Comparison of ENCODE assay signal across 1 cellular context in genomic region chr20:21303061-21303871, GRCh38.
A peak's percentile ranks its signal among the peaks of the same experiment; 100 is the strongest.
TF ChIP-seq lines count a peak whose summit lies in the region.

TSS of gene XRN2 (plus strand) at chr20:21303331. CDS start at chr20:21303399, 68 bp downstream.

TF ChIP-seq in HEK293, 187 proteins besides CTCF, POLR2A, EP300 and RAD21 (continued from another document and continues in another):
- TF ChIP-seq ZNF26 (tag by site-specific recombination; IDR thresholded peaks at IDR 0.05) (no peak), KLF7 (tag by site-specific recombination; IDR thresholded peaks at IDR 0.05; ENCODE audit: borderline replicate concordance) (no peak), ZNF707 (tag by site-specific recombination; IDR thresholded peaks at IDR 0.05) (no peak), ZNF639 (tag by site-specific recombination; IDR thresholded peaks at IDR 0.05) (peak; percentile 55; the same call in 1 of the 2 replicates), ZNF239 (tag by site-specific recombination; IDR thresholded peaks at IDR 0.05) (no peak), FEZF1 (tag by site-specific recombination; IDR thresholded peaks at IDR 0.05) (no peak; the same call in 1 of the 2 replicates), BCL11A (tag by site-specific recombination; IDR thresholded peaks at IDR 0.05; ENCODE audit: low read depth) (no peak), ZNF174 (tag by site-specific recombination; IDR thresholded peaks at IDR 0.05) (no peak), ZNF169 (tag by site-specific recombination; IDR thresholded peaks at IDR 0.05) (no peak), ZNF350 (tag by site-specific recombination; IDR thresholded peaks at IDR 0.05) (no peak), GLIS2 (tag by site-specific recombination; IDR thresholded peaks at IDR 0.05) (peak; percentile 81), SP2 (tag by site-specific recombination; IDR thresholded peaks at IDR 0.05) (peak; percentile 88), ZNF548 (tag by site-specific recombination; IDR thresholded peaks at IDR 0.05) (no peak), ZNF274 (IDR thresholded peaks at IDR 0.05; ENCODE audit: low read length) (no peak), ZNF274 (tag by site-specific recombination; IDR thresholded peaks at IDR 0.05; ENCODE audit: borderline replicate concordance) (no peak), ZNF112 (tag by site-specific recombination; IDR thresholded peaks at IDR 0.05) (no peak), ZNF514 (tag by site-specific recombination; IDR thresholded peaks at IDR 0.05) (no peak), ZNF677 (tag by site-specific recombination; IDR thresholded peaks at IDR 0.05) (0 out of 2 replicates have a peak, but pooled peaks have one; percentile 18), ZNF19 (tag by site-specific recombination; IDR thresholded peaks at IDR 0.05; ENCODE audit: low read depth) (no peak), ZBTB26 (tag by site-specific recombination; optimal IDR thresholded peaks at IDR 0.05) (peak; percentile 91), ZNF335 (tag by site-specific recombination; conservative IDR thresholded peaks at IDR 0.05) (peak; percentile 73), ZNF2 (tag by site-specific recombination; IDR thresholded peaks at IDR 0.05) (0 out of 2 replicates have a peak, but pooled peaks have one; percentile 41), ZNF549 (tag by site-specific recombination; IDR thresholded peaks at IDR 0.05) (no peak), ATF2 (tag by site-specific recombination; IDR thresholded peaks at IDR 0.05; ENCODE audit: low read depth) (peak; percentile 98), ZNF404 (tag by site-specific recombination; IDR thresholded peaks at IDR 0.05) (no peak), ZNF449 (tag by site-specific recombination; IDR thresholded peaks at IDR 0.05) (no peak; the same call in 1 of the 2 replicates), ZNF16 (tag by site-specific recombination; IDR thresholded peaks at IDR 0.05; ENCODE audit: low read depth) (no peak), ZNF791 (tag by site-specific recombination; IDR thresholded peaks at IDR 0.05) (no peak), ZNF114 (tag by site-specific recombination; IDR thresholded peaks at IDR 0.05) (no peak), MYNN (tag by site-specific recombination; IDR thresholded peaks at IDR 0.05; ENCODE audit: borderline replicate concordance) (no peak), ZNF529 (tag by site-specific recombination; IDR thresholded peaks at IDR 0.05; ENCODE audit: insufficient replicate concordance) (no peak), ZEB2 (tag by site-specific recombination; IDR thresholded peaks at IDR 0.05) (peak; percentile 70; the same call in 1 of the 2 replicates), ZNF785 (tag by site-specific recombination; IDR thresholded peaks at IDR 0.05) (no peak), RBAK (tag by site-specific recombination; IDR thresholded peaks at IDR 0.05) (no peak), ZNF146 (tag by site-specific recombination; IDR thresholded peaks at IDR 0.05) (no peak), YY2 (tag by site-specific recombination; IDR thresholded peaks at IDR 0.05) (peak; percentile 56), YY1 (tag by site-specific recombination; IDR thresholded peaks at IDR 0.05) (no peak), ZNF837 (tag by site-specific recombination; IDR thresholded peaks at IDR 0.05) (0 out of 2 replicates have a peak, but pooled peaks have one; percentile 62), ZNF354C (tag by site-specific recombination; IDR thresholded peaks at IDR 0.05; ENCODE audit: borderline replicate concordance, low read depth) (no peak), ZNF654 (tag by site-specific recombination; IDR thresholded peaks at IDR 0.05; ENCODE audit: low read depth) (no peak), ZFP37 (tag by site-specific recombination; IDR thresholded peaks at IDR 0.05) (peak; percentile 89), KLF16 (tag by site-specific recombination; IDR thresholded peaks at IDR 0.05) (no peak), ZNF132 (tag by site-specific recombination; IDR thresholded peaks at IDR 0.05; ENCODE audit: borderline replicate concordance) (no peak), KLF9 (tag by site-specific recombination; IDR thresholded peaks at IDR 0.05; ENCODE audit: low read depth) (peak; percentile 92), ZNF571 (tag by site-specific recombination; IDR thresholded peaks at IDR 0.05) (no peak), TSHZ1 (tag by site-specific recombination; IDR thresholded peaks at IDR 0.05; ENCODE audit: borderline replicate concordance) (no peak), ZNF133 (tag by site-specific recombination; IDR thresholded peaks at IDR 0.05) (peak; percentile 49; the same call in 1 of the 2 replicates), ZNF416 (tag by site-specific recombination; IDR thresholded peaks at IDR 0.05) (no peak), ZNF704 (tag by site-specific recombination; IDR thresholded peaks at IDR 0.05) (peak; percentile 46; the same call in 1 of the 2 replicates), PATZ1 (tag by site-specific recombination; IDR thresholded peaks at IDR 0.05) (peak; percentile 35; the same call in 1 of the 2 replicates), ZBTB10 (tag by site-specific recombination; IDR thresholded peaks at IDR 0.05) (0 out of 2 replicates have a peak, but pooled peaks have one; percentile 37), SCRT1 (tag by site-specific recombination; IDR thresholded peaks at IDR 0.05; ENCODE audit: borderline replicate concordance) (no peak)
